8 cellular contexts compared by ENCODE assay signal in the genomic region with DNA sequence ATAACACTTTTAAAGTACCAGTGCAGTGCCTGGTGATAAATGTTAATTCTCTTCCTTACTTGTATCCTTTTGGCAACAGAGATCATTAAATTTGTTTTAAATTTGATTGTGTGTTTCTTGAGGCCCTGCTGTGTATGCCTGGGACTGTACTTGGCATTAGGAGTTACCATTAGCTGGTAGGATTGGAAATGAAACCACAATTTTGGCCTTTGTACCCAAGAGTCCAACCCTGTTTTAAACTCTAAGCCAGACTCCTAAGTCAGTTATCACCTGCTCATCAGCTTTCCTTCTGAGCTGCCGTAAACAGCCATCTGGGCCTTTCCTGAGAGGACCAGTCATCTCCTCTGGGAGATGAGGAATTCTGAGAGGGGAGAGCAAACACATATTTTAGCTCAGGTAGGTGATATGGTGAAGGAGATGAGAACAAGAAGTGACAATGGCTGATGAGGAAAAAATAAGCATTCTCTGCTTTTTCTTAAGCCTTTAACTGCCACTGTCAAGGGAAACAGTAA.
A peak's percentile ranks its signal among the peaks of the same experiment; 100 is the strongest.
DNase-seq lines count a peak whose midpoint lies in the region; ATAC-seq, FAIRE-seq and TF ChIP-seq lines count a peak whose summit lies in the region.
"Had no signal": no experiment of that assay in that cellular context is flagged by ENCODE, and none has a peak within 500 bp of the region (broad histone marks: within the 10 kb centered on the region; RNA-seq: fewer than 3 reads in every experiment).

No MANE protein-coding gene starts in this region.

- H3K36me3 ChIP-seq in esophagus squamous epithelium = peaks cover 0 to 25% (median 0%) of the 10 kb centered on the region in 3 donors
- no peaks in the 10 kb centered on the region for H3K36me3 ChIP-seq in skeletal muscle tissue (ENCODE audit: control insufficient read depth in 3 of 3, insufficient read depth in 3 of 3, low read length in 3 of 3)
- H3K36me3 ChIP-seq: ascending aorta had no signal

- H3K27ac ChIP-seq in esophagus squamous epithelium (peak overlapping the region; percentile 21 to 91 (median 86)), skeletal muscle tissue (ENCODE audit: low read depth, low read length) (peak overlapping the region; percentile 9)

- intact Hi-C loops in esophagus squamous epithelium (cut with DNase I) = no loop called here

- ATAC-seq in GM21367 (IDR thresholded peaks at IDR 0.05; ENCODE audit: unreplicated experiment) = no peak

- FAIRE-seq in GM12891 (lab: Jason Lieb, UNC) = peak; percentile 41

- no peaks in the 10 kb centered on the region for H3K27me3 ChIP-seq in esophagus squamous epithelium
- H3K27me3 ChIP-seq in skeletal muscle tissue (ENCODE audit: control insufficient read depth in 3 of 3, insufficient read depth in 3 of 3, low read length in 3 of 3) = no peaks in the 10 kb centered on the region
- H3K27me3 ChIP-seq: ascending aorta had no signal

- TF ChIP-seq POLR2A in GM12891 (IDR thresholded peaks at IDR 0.05; ENCODE audit: low read depth, low read length) = no peak
- TF ChIP-seq POLR2A in esophagus squamous epithelium (IDR thresholded peaks at IDR 0.05) = no peak

- no peak for DNase-seq in GM12891 (ENCODE audit: insufficient read length, low spot score)
- DNase-seq in NCI-H69 (lab: John Stamatoyannopoulos, UW) = peak; percentile 92
- no peak for DNase-seq in esophagus squamous epithelium (lab: John Stamatoyannopoulos, UW)
- DNase-seq in GM03348 (ENCODE audit: low spot score) = no peak
- DNase-seq in activated CD4-positive, CD25-positive, alpha-beta regulatory T cell treated with anti-CD3 and anti-CD28 coated beads, Interleukin-2, amount 50 U/mL, for 72 hours = no peak

- H3K9ac ChIP-seq in skeletal muscle tissue (ENCODE audit: low read depth in 1 of 3, low read length in 3 of 3) = no peak overlapping the region

- no peak overlapping the region for H3K4me3 ChIP-seq in esophagus squamous epithelium
- no peak overlapping the region for H3K4me3 ChIP-seq in skeletal muscle tissue (ENCODE audit: low read length in 3 of 3)
- H3K4me3 ChIP-seq: ascending aorta had no signal

- no peaks in the 10 kb centered on the region for H3K9me3 ChIP-seq in esophagus squamous epithelium
- H3K9me3 ChIP-seq in skeletal muscle tissue (ENCODE audit: control insufficient read depth in 3 of 3, low read length in 3 of 3) = no peaks in the 10 kb centered on the region
- H3K9me3 ChIP-seq: ascending aorta had no signal

- H3K4me1 ChIP-seq in esophagus squamous epithelium (peaks cover 43 to 68% (median 54%) of the 10 kb centered on the region in 3 donors), skeletal muscle tissue (ENCODE audit: control insufficient read depth in 3 of 3, insufficient read depth in 3 of 3, low read length in 3 of 3) (peaks cover 43 to 53% (median 53%) of the 10 kb centered on the region in 3 donors)

- 57 to 77% methylated on average over 1 of the region's 1 CpG for WGBS in esophagus squamous epithelium, 2 donors

- TF ChIP-seq CTCF in esophagus squamous epithelium (IDR thresholded peaks at IDR 0.05) = no peak

TF ChIP-seq in GM12891, 5 proteins besides CTCF, POLR2A, EP300 and RAD21:
- TF ChIP-seq PAX5 (IDR thresholded peaks at IDR 0.05; ENCODE audit: insufficient read depth, low read length, severe bottlenecking) (no peak), POLR2AphosphoS5 (IDR thresholded peaks at IDR 0.05; ENCODE audit: low read depth, low read length) (no peak), POU2F2 (IDR thresholded peaks at IDR 0.05; ENCODE audit: low read depth, low read length) (no peak)
